16 cellular contexts compared by ENCODE assay signal in genomic region chr3:157408499-157409149, GRCh38. TPM values are rescaled to one million over a fixed set of nuclear protein-coding genes. Genes with fewer than 3 reads are reported as not detected.
DNase-seq lines count a peak whose midpoint lies in the region; ATAC-seq and TF ChIP-seq lines count a peak whose summit lies in the region.
"Had no signal": no experiment of that assay in that cellular context is flagged by ENCODE, and none has a peak within 500 bp of the region (broad histone marks: within the 10 kb centered on the region; RNA-seq: fewer than 3 reads in every experiment).

No MANE protein-coding gene starts in this region.

- BruUV-seq in mammary epithelial cell (replicated peaks; lab: Mats Ljungman, UMichigan): no TSS peak

- dilution Hi-C loops in mammary epithelial cell (cut with HindIII; ENCODE audit: low sequenced_read_pairs): no loop called here

- DNase-seq in HT-29 (ENCODE audit: low spot score): peak; percentile 6
- peak; percentile 10 for DNase-seq in NOMO-1 treated with dmso at 0.1 percent for 144 hours (lab: John Stamatoyannopoulos, UW; ENCODE audit: unreplicated experiment)
- peak; percentile 58 for DNase-seq in mammary epithelial cell
- DNase-seq in left lung: no peak
- no peak for DNase-seq in amygdala (lab: John Stamatoyannopoulos, UW)
- no peak for DNase-seq in H4 (ENCODE audit: low spot score)
- DNase-seq: CD8-positive, alpha-beta T cell; DMS79 treated with DMSO at 0.1 percent for 48 hours; NCI-H1092; NCI-H1436 treated with DMSO at 0.1 percent for 48 hours; NCI-H2029 had no signal

- WGBS in mammary epithelial cell (ENCODE audit: low coverage, missing lambda C conversion rate): 65% methylated on average over 4 of the region's 4 CpGs

- TF ChIP-seq CTCF in mammary epithelial cell (conservative IDR thresholded peaks at IDR 0.05 in 1 of 2, IDR thresholded peaks at IDR 0.05 in 1 of 2; ENCODE audit: extremely low read depth in 1 of 2, insufficient read depth in 1 of 2, low read depth in 1 of 2, low read length in 2 of 2) (no peak), left lung (IDR thresholded peaks at IDR 0.05) (no peak)

- no peak overlapping the region for H3K9ac ChIP-seq in mammary epithelial cell (ENCODE audit: insufficient read depth, low read length)
- H3K9ac ChIP-seq: BLaER1 had no signal

- H4K20me1 ChIP-seq in mammary epithelial cell (ENCODE audit: insufficient read depth, low read length): no peaks in the 10 kb centered on the region
- H4K20me1 ChIP-seq: BLaER1 had no signal

- H3K36me3 ChIP-seq in mammary epithelial cell (ENCODE audit: insufficient read depth, low read length) (no peaks in the 10 kb centered on the region), left lung (no peaks in the 10 kb centered on the region)
- H3K36me3 ChIP-seq: BLaER1 had no signal

- H3K79me2 ChIP-seq in mammary epithelial cell (ENCODE audit: insufficient read depth, low read length): no peaks in the 10 kb centered on the region

- no peak overlapping the region for H3K4me2 ChIP-seq in mammary epithelial cell (ENCODE audit: insufficient read depth, low read depth, low read length)
- H3K4me2 ChIP-seq: BLaER1 had no signal

- in situ Hi-C loops in mammary epithelial cell (cut with MboI; ENCODE audit: low sequenced_read_pairs in 2 of 2): no loop called here

- CTCF ChIA-PET in mammary epithelial cell (lab: Charles Lee; ENCODE audit: low non-redundant PET): no interaction called here

- intact Hi-C loops in mammary epithelial cell (cut with micrococcal nuclease): no loop called here
- intact Hi-C loops in left lung (cut with DNase I): no loop called here

- H3K4me3 ChIP-seq in mammary epithelial cell (replicated peaks in 1 of 3; ENCODE audit: insufficient read depth in 1 of 3, low read depth in 2 of 3, low read length in 3 of 3): no peak overlapping the region
- no peak overlapping the region for H3K4me3 ChIP-seq in left lung
- H3K4me3 ChIP-seq: BLaER1 had no signal

- H2AFZ ChIP-seq in mammary epithelial cell (ENCODE audit: low read depth, low read length): no peak overlapping the region

- no peaks in the 10 kb centered on the region for H3K9me3 ChIP-seq in mammary epithelial cell (replicated peaks; ENCODE audit: insufficient read depth, low read length)
- H3K9me3 ChIP-seq in left lung: no peaks in the 10 kb centered on the region
- H3K9me3 ChIP-seq: BLaER1 had no signal

- peaks cover 1% of the 10 kb centered on the region for H3K27me3 ChIP-seq in mammary epithelial cell (ENCODE audit: insufficient read depth, low read length)
- H3K27me3 ChIP-seq in left lung: no peaks in the 10 kb centered on the region
- H3K27me3 ChIP-seq: BLaER1 had no signal

- H3K4me1 ChIP-seq in mammary epithelial cell (ENCODE audit: insufficient read depth, low read length): no peaks in the 10 kb centered on the region
- H3K4me1 ChIP-seq in left lung: peaks cover 0 to 4% of the 10 kb centered on the region in 2 donors

- ATAC-seq in left lung: peak; percentile 78
- ATAC-seq in HG02885 (IDR thresholded peaks at IDR 0.05; ENCODE audit: poor library complexity, unreplicated experiment): no peak
- no peak for ATAC-seq in HG02870 (IDR thresholded peaks at IDR 0.05; ENCODE audit: unreplicated experiment)
- ATAC-seq: CD8-positive, alpha-beta T cell; Right ventricle myocardium inferior had no signal

- H3K27ac ChIP-seq in mammary epithelial cell (ENCODE audit: insufficient read depth, low read depth, low read length) (no peak overlapping the region), left lung (no peak overlapping the region)
- H3K27ac ChIP-seq: BLaER1 had no signal

RNA-seq across cellular contexts. Expression of gene PTX3, which starts 28.0 kb away (rescaled TPM):
- total RNA-seq in HT-29 (2014; rRNA removed; shearing (Covaris generic)): not detected in 2 replicates
- total RNA-seq in mammary epithelial cell (1 to 10 TPM in 1 of 2 donors, under 1 TPM in 1; 0.83 to 1.7 TPM), left lung (10 to 100 TPM in 1 of 2 donors, 1 to 10 TPM in 1; 5.6 to 93.7 TPM)
- 0.14 TPM for polyA plus RNA-seq in mammary epithelial cell
- not detected for polyA minus RNA-seq in mammary epithelial cell
- total RNA-seq in H4 (2014; rRNA removed; shearing (Covaris generic)): 0.99 and 1.5 TPM in 2 replicates
- total RNA-seq: CD8-positive, alpha-beta T cell; SK-MEL-5 had no signal

Comparison
In these comparisons a context has a peak if more than half of its experiments do, and no peak if none do; other contexts are left out.
1. DNase-seq: peak in HT-29 (single experiment), NOMO-1 treated with dmso at 0.1 percent for 144 hours (single experiment) and mammary epithelial cell (single experiment); none in left lung (0 of 2), amygdala (0 of 56) and H4 (single experiment).